In genomic region chr20:11919571-11919970, GRCh38 we compare ENCODE assay signal across 13 cellular contexts. TPM values are rescaled to one million over a fixed set of nuclear protein-coding genes. Genes with fewer than 3 reads are reported as not detected.
DNase-seq lines count a peak whose midpoint lies in the region; TF ChIP-seq lines count a peak whose summit lies in the region.
"Had no signal": no experiment of that assay in that cellular context is flagged by ENCODE, and none has a peak within 500 bp of the region (broad histone marks: within the 10 kb centered on the region; RNA-seq: fewer than 3 reads in every experiment).

No MANE protein-coding gene starts in this region.

- H3K27me3 Mint-ChIP-seq in mesothelial cell of epicardium (ENCODE audit: low read depth): no peaks in the 10 kb centered on the region

- H3K36me3 Mint-ChIP-seq in mesothelial cell of epicardium: peaks cover 20% of the 10 kb centered on the region

- peak overlapping the region; percentile 60 for H3K27ac ChIP-seq in caudate nucleus (ENCODE audit: low read depth, low read length)
- H3K27ac ChIP-seq in temporal lobe (ENCODE audit: low read depth, low read length): peak overlapping the region; percentile 90
- H3K27ac ChIP-seq: epithelial cell of prostate, SJSA1 had no signal

- no peaks in the 10 kb centered on the region for H3K9me3 Mint-ChIP-seq in mesothelial cell of epicardium

- peak overlapping the region; percentile 57 for H3K4me3 Mint-ChIP-seq in mesothelial cell of epicardium

- DNase-seq in NCI-H1417 (lab: John Stamatoyannopoulos, UW): peak in 2 of 3 experiments; percentile 67 to 88
- DNase-seq in NCI-H1417 treated with DMSO at 0.1 percent for 48 hours (lab: John Stamatoyannopoulos, UW): no peak
- DNase-seq in caudate nucleus (lab: John Stamatoyannopoulos, UW): no peak
- DNase-seq in mesothelial cell of epicardium (ENCODE audit: low spot score in 2 of 2, unreplicated experiment in 2 of 2): no peak
- no peak for DNase-seq in NCI-H1048 (lab: John Stamatoyannopoulos, UW)
- DNase-seq in Ammon's horn (ENCODE audit: low spot score): no peak
- DNase-seq in NCI-H2029 treated with DMSO at 0.1 percent for 48 hours (lab: John Stamatoyannopoulos, UW): no peak
- DNase-seq: NCI-H226; stimulated activated CD4-positive, alpha-beta T cell treated with anti-CD3 and anti-CD28 coated beads, Interleukin-2, amount 100 ng/mL, for 48 hours; stimulated activated naive CD8-positive, alpha-beta T cell treated with anti-CD3 and anti-CD28 coated beads, Interleukin-15, Interleukin-2, amounts not matched to agents 100 U/mL and 50 U/mL, for 24 hours had no signal

- H3K4me1 Mint-ChIP-seq in mesothelial cell of epicardium: peaks cover 59% of the 10 kb centered on the region

- no peak for TF ChIP-seq CTCF in mesothelial cell of epicardium (IDR thresholded peaks at IDR 0.05; ENCODE audit: unreplicated experiment)

- no peak overlapping the region for H3K27ac Mint-ChIP-seq in mesothelial cell of epicardium

RNA-seq across cellular contexts. Expression of gene BTBD3, which starts 1.9 kb away (rescaled TPM):
- total RNA-seq in mesothelial cell of epicardium (58.8 to 65.1 TPM (median 63.5 TPM) in 3 replicates), temporal lobe (25.6 TPM)

Comparison
In these comparisons a context has a peak if more than half of its experiments do, and no peak if none do; other contexts are left out.
1. DNase-seq: peak in NCI-H1417 (2 of 3); none in NCI-H1417 treated with DMSO at 0.1 percent for 48 hours (single experiment), caudate nucleus (0 of 61), mesothelial cell of epicardium (0 of 2), NCI-H1048 (single experiment), Ammon's horn (single experiment) and NCI-H2029 treated with DMSO at 0.1 percent for 48 hours (single experiment).